ENCODE assay signal across 1 cellular context in genomic region chr4:8534129-8534528, GRCh38.
TF ChIP-seq lines count a peak whose summit lies in the region.

No MANE protein-coding gene starts in this region.

TF ChIP-seq in K562, 482 proteins besides CTCF, POLR2A, EP300 and RAD21 (continued from another document):
- TF ChIP-seq, protein P1, sequence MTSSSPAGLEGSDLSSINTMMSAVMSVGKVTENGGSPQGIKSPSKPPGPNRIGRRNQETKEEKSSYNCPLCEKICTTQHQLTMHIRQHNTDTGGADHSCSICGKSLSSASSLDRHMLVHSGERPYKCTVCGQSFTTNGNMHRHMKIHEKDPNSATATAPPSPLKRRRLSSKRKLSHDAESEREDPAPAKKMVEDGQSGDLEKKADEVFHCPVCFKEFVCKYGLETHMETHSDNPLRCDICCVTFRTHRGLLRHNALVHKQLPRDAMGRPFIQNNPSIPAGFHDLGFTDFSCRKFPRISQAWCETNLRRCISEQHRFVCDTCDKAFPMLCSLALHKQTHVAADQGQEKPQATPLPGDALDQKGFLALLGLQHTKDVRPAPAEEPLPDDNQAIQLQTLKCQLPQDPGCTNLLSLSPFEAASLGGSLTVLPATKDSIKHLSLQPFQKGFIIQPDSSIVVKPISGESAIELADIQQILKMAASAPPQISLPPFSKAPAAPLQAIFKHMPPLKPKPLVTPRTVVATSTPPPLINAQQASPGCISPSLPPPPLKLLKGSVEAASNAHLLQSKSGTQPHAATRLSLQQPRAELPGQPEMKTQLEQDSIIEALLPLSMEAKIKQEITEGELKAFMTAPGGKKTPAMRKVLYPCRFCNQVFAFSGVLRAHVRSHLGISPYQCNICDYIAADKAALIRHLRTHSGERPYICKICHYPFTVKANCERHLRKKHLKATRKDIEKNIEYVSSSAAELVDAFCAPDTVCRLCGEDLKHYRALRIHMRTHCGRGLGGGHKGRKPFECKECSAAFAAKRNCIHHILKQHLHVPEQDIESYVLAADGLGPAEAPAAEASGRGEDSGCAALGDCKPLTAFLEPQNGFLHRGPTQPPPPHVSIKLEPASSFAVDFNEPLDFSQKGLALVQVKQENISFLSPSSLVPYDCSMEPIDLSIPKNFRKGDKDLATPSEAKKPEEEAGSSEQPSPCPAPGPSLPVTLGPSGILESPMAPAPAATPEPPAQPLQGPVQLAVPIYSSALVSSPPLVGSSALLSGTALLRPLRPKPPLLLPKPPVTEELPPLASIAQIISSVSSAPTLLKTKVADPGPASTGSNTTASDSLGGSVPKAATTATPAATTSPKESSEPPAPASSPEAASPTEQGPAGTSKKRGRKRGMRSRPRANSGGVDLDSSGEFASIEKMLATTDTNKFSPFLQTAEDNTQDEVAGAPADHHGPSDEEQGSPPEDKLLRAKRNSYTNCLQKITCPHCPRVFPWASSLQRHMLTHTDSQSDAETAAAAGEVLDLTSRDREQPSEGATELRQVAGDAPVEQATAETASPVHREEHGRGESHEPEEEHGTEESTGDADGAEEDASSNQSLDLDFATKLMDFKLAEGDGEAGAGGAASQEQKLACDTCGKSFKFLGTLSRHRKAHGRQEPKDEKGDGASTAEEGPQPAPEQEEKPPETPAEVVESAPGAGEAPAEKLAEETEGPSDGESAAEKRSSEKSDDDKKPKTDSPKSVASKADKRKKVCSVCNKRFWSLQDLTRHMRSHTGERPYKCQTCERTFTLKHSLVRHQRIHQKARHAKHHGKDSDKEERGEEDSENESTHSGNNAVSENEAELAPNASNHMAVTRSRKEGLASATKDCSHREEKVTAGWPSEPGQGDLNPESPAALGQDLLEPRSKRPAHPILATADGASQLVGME (CRISPR knock-in tag; IDR thresholded peaks at IDR 0.05) = no peak
- TF ChIP-seq GATA2 (CRISPR knock-in tag; IDR thresholded peaks at IDR 0.05) (no peak), ZBTB17 (CRISPR knock-in tag; IDR thresholded peaks at IDR 0.05) (no peak)
